ENCODE assay signal across 15 cellular contexts in genomic region chr21:16241021-16241420, GRCh38.
"Had no signal": no experiment of that assay in that cellular context is flagged by ENCODE, and none has a peak within 500 bp of the region (broad histone marks: within the 10 kb centered on the region; RNA-seq: fewer than 3 reads in every experiment).

No MANE protein-coding gene starts in this region.

- H3K27ac ChIP-seq: lower lobe of right lung, upper lobe of left lung had no signal

- H3K9me3 ChIP-seq: lower lobe of right lung, upper lobe of left lung had no signal

- DNase-seq: activated CD4-positive, alpha-beta T cell treated with anti-CD3 and anti-CD28 coated beads, Interleukin-2, amount 10 ng/mL, durations not matched to agents 7 days and 5 days; activated CD8-positive, alpha-beta T cell treated with anti-CD3 and anti-CD28 coated beads, Interleukin-2, amount 10 ng/mL, durations not matched to agents 7 days and 5 days; activated naive CD4-positive, alpha-beta T cell treated with Interleukin-2 at 50 U/mL for 16 hours; activated naive CD8-positive, alpha-beta T cell treated with anti-CD3 and anti-CD28 coated beads, Interleukin-2, amount 10 ng/mL, durations not matched to agents 7 days and 5 days; activated T-cell treated with anti-CD3 and anti-CD28 coated beads, Interleukin-2, amount 50 U/mL, for 24 hours; amygdala; foreskin fibroblast; glutamatergic neuron; hypothalamus; lower lobe of right lung; posterior cingulate gyrus; retina; stimulated activated CD4-positive, alpha-beta T cell treated with anti-CD3 and anti-CD28 coated beads, Interleukin-12 subunit alpha, Interleukin-12 subunit beta, amount 100 ng/mL, for 4 hours; stimulated activated CD4-positive, alpha-beta T cell treated with anti-CD3 and anti-CD28 coated beads, Interleukin-1b, Interleukin-23, amount 100 ng/mL, for 48 hours; upper lobe of left lung had no signal

- H3K4me3 ChIP-seq: lower lobe of right lung, upper lobe of left lung had no signal

- H3K4me1 ChIP-seq: lower lobe of right lung, upper lobe of left lung had no signal

- H3K36me3 ChIP-seq: lower lobe of right lung, upper lobe of left lung had no signal

- ATAC-seq: activated CD8-positive, alpha-beta T cell treated with anti-CD3 and anti-CD28 coated beads, Interleukin-2, amount 10 ng/mL, durations not matched to agents 7 days and 5 days; lower lobe of right lung had no signal

- H3K27me3 ChIP-seq: upper lobe of left lung had no signal
